Comparison of ENCODE assay signal across 32 cellular contexts in the genomic region with DNA sequence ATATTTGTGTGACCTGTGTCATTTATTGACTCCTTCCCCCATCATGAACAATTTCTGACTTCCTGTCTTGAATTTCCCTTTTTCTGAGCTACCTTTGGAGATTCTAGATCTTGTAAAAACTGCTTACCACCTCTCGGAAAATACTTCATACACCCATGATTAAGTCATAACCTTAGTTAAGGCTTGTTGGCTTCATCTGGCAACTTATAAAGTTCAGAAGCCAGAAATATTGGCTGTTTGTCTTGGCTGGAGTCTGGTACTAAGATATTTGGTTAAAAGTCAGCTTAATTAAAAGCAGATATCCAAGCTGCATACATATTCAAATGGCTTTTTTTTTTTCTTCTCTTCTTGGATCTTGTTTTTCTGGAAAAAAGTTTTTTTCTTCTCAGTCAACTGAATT. TPM values are rescaled to one million over a fixed set of nuclear protein-coding genes. Genes with fewer than 3 reads are reported as not detected.
DNase-seq lines count a peak whose midpoint lies in the region; ATAC-seq and TF ChIP-seq lines count a peak whose summit lies in the region.
"Had no signal": no experiment of that assay in that cellular context is flagged by ENCODE, and none has a peak within 500 bp of the region (broad histone marks: within the 10 kb centered on the region; RNA-seq: fewer than 3 reads in every experiment).

No MANE protein-coding gene starts in this region.

- H3K9ac ChIP-seq in Karpas-422 (ENCODE audit: low read length) = no peak overlapping the region

- H3K9me2 ChIP-seq in Karpas-422 (replicated peaks; ENCODE audit: insufficient read depth, low read length) = no peaks in the 10 kb centered on the region

- ATAC-seq in HG03135 (IDR thresholded peaks at IDR 0.05; ENCODE audit: unreplicated experiment) = no peak
- ATAC-seq: activated CD8-positive, alpha-beta T cell treated with anti-CD3 and anti-CD28 coated beads, Interleukin-2, amount 10 ng/mL, durations not matched to agents 7 days and 5 days; left lung; naive thymus-derived CD8-positive, alpha-beta T cell had no signal

- POLR2A ChIA-PET in activated CD4-positive, alpha-beta memory T cell treated with anti-CD3 and anti-CD28 coated beads, Interleukin-2, amount 10 ng/mL, durations not matched to agents 7 days and 5 days (lab: Charles Lee) = no interaction called here

- no peaks in the 10 kb centered on the region for H3K4me1 Mint-ChIP-seq in activated CD4-positive, alpha-beta memory T cell treated with anti-CD3 and anti-CD28 coated beads, Interleukin-2, amount 10 ng/mL, durations not matched to agents 7 days and 5 days
- H3K4me1 Mint-ChIP-seq: brain, immature natural killer cell had no signal

- H3K27me3 Mint-ChIP-seq in activated CD4-positive, alpha-beta memory T cell treated with anti-CD3 and anti-CD28 coated beads, Interleukin-2, amount 10 ng/mL, durations not matched to agents 7 days and 5 days = peaks cover 7% of the 10 kb centered on the region
- H3K27me3 Mint-ChIP-seq: brain had no signal

- H3K27ac ChIP-seq in Karpas-422 (ENCODE audit: low read length) = no peak overlapping the region
- H3K27ac ChIP-seq: left lung, RWPE1, SK-N-MC, thyroid gland had no signal

- H3K4me1 ChIP-seq in Karpas-422 (ENCODE audit: low read length) = no peaks in the 10 kb centered on the region
- H3K4me1 ChIP-seq: left lung, thyroid gland had no signal

- peak; percentile 44 for DNase-seq in AG09309 (ENCODE audit: low read depth)
- peak; percentile 55 for DNase-seq in HFF-Myc (ENCODE audit: extremely low read depth, low read depth)
- peak; percentile 58 for DNase-seq in astrocyte of the spinal cord (ENCODE audit: low read depth, low spot score)
- peak; percentile 56 for DNase-seq in fibroblast of the aortic adventitia (ENCODE audit: low read depth)
- no peak for DNase-seq in OCI-M1 (lab: John Stamatoyannopoulos, UW)
- DNase-seq in Karpas-422 = no peak
- DNase-seq in activated CD4-positive, alpha-beta memory T cell treated with anti-CD3 and anti-CD28 coated beads, Interleukin-2, amount 10 ng/mL, durations not matched to agents 7 days and 5 days = no peak
- DNase-seq: activated CD8-positive, alpha-beta T cell treated with anti-CD3 and anti-CD28 coated beads, Interleukin-2, amount 10 ng/mL, durations not matched to agents 7 days and 5 days; C1 segment of cervical spinal cord; COR-L47; effector CD4-positive, alpha-beta T cell; erythroblast; H9; hypothalamus; immature natural killer cell; left lung; MG63; midbrain; naive thymus-derived CD8-positive, alpha-beta T cell; NCI-H1417; NCI-H2029 treated with DMSO at 0.1 percent for 48 hours; NCI-H2227 treated with DMSO at 0.1 percent for 48 hours; NCI-H69; nucleus accumbens; thyroid gland had no signal

- no peaks in the 10 kb centered on the region for H3K36me3 ChIP-seq in Karpas-422 (ENCODE audit: insufficient read depth, low read length)
- H3K36me3 ChIP-seq: left lung, MG63, thyroid gland had no signal

- H3K4me3 ChIP-seq in AG09309 (ENCODE audit: control insufficient read depth, low read depth, low read length) (no peak overlapping the region), HFF-Myc (replicated peaks; ENCODE audit: low read depth, low read length) (no peak overlapping the region), astrocyte of the spinal cord (ENCODE audit: low read depth, low read length) (no peak overlapping the region), fibroblast of the aortic adventitia (ENCODE audit: low read depth, low read length) (no peak overlapping the region), Karpas-422 (ENCODE audit: low read length) (no peak overlapping the region)
- H3K4me3 ChIP-seq: left lung, MG63, SK-N-MC, thyroid gland had no signal

- no peaks in the 10 kb centered on the region for H4K20me1 ChIP-seq in Karpas-422 (ENCODE audit: insufficient read depth, low read depth, low read length)

- no peak overlapping the region for H3K4me3 Mint-ChIP-seq in activated CD4-positive, alpha-beta memory T cell treated with anti-CD3 and anti-CD28 coated beads, Interleukin-2, amount 10 ng/mL, durations not matched to agents 7 days and 5 days
- H3K4me3 Mint-ChIP-seq: activated CD8-positive, alpha-beta T cell treated with anti-CD3 and anti-CD28 coated beads, Interleukin-2, amount 10 ng/mL, durations not matched to agents 7 days and 5 days; activated naive CD8-positive, alpha-beta T cell; brain; H9; immature natural killer cell; naive thymus-derived CD8-positive, alpha-beta T cell; stimulated activated naive CD8-positive, alpha-beta T cell treated with anti-CD3 and anti-CD28 coated beads, Interleukin-15, Interleukin-2, amounts not matched to agents 100 ng/mL and 50 ng/mL, for 24 hours; T-helper 1 cell treated with Interleukin-12 subunit alpha and Interleukin-12 subunit beta and Interleukin-4 antibody, amounts not matched to agents 30 μg/mL and 1 μg/mL, for 36 hours had no signal

- H3K4me2 ChIP-seq in Karpas-422 (ENCODE audit: low read depth, low read length, poor library complexity, severe bottlenecking) = no peak overlapping the region

- TF ChIP-seq CTCF in AG09309 (IDR thresholded peaks at IDR 0.05; ENCODE audit: control insufficient read depth, insufficient read depth, low read depth, low read length, missing control alignments) (no peak), HFF-Myc (IDR thresholded peaks at IDR 0.05; ENCODE audit: low read depth, low read length, missing control alignments) (no peak), astrocyte of the spinal cord (IDR thresholded peaks at IDR 0.05; ENCODE audit: low read depth, low read length) (no peak), fibroblast of the aortic adventitia (IDR thresholded peaks at IDR 0.05; ENCODE audit: insufficient read depth, low read length) (no peak)

- no peak overlapping the region for H2AFZ ChIP-seq in Karpas-422 (ENCODE audit: low read length)

- H3K27ac Mint-ChIP-seq in activated CD4-positive, alpha-beta memory T cell treated with anti-CD3 and anti-CD28 coated beads, Interleukin-2, amount 10 ng/mL, durations not matched to agents 7 days and 5 days = no peak overlapping the region
- H3K27ac Mint-ChIP-seq: activated CD8-positive, alpha-beta T cell treated with anti-CD3 and anti-CD28 coated beads, Interleukin-2, amount 10 ng/mL, durations not matched to agents 7 days and 5 days; activated naive CD8-positive, alpha-beta T cell; brain; H9; immature natural killer cell; naive thymus-derived CD8-positive, alpha-beta T cell; stimulated activated naive CD8-positive, alpha-beta T cell treated with anti-CD3 and anti-CD28 coated beads, Interleukin-15, Interleukin-2, amounts not matched to agents 100 ng/mL and 50 ng/mL, for 24 hours; T-helper 1 cell treated with Interleukin-12 subunit alpha and Interleukin-12 subunit beta and Interleukin-4 antibody, amounts not matched to agents 30 μg/mL and 1 μg/mL, for 36 hours had no signal

- in situ Hi-C loops in astrocyte of the spinal cord (cut with HindIII; ENCODE audit: low sequenced_read_pairs) = no loop called here

- H3K9me3 ChIP-seq in Karpas-422 (ENCODE audit: low read length) = no peaks in the 10 kb centered on the region
- H3K9me3 ChIP-seq: left lung, MG63, thyroid gland had no signal

- H3K79me2 ChIP-seq in Karpas-422 (ENCODE audit: low read length) = no peaks in the 10 kb centered on the region

- H3K27me3 ChIP-seq in Karpas-422 (ENCODE audit: low read length) = no peaks in the 10 kb centered on the region
- H3K27me3 ChIP-seq: left lung, MG63, thyroid gland had no signal

- H3K36me3 Mint-ChIP-seq in activated CD4-positive, alpha-beta memory T cell treated with anti-CD3 and anti-CD28 coated beads, Interleukin-2, amount 10 ng/mL, durations not matched to agents 7 days and 5 days (ENCODE audit: low read depth) = no peaks in the 10 kb centered on the region
- H3K36me3 Mint-ChIP-seq: brain, immature natural killer cell had no signal

- peaks cover 3% of the 10 kb centered on the region for H3K9me3 Mint-ChIP-seq in activated CD4-positive, alpha-beta memory T cell treated with anti-CD3 and anti-CD28 coated beads, Interleukin-2, amount 10 ng/mL, durations not matched to agents 7 days and 5 days
- H3K9me3 Mint-ChIP-seq: stimulated activated naive CD8-positive, alpha-beta T cell treated with anti-CD3 and anti-CD28 coated beads, Interleukin-15, Interleukin-2, amounts not matched to agents 100 ng/mL and 50 ng/mL, for 24 hours had no signal

- CTCF ChIA-PET in activated CD4-positive, alpha-beta memory T cell treated with anti-CD3 and anti-CD28 coated beads, Interleukin-2, amount 10 ng/mL, durations not matched to agents 7 days and 5 days (lab: Charles Lee) = no interaction called here

RNA-seq across cellular contexts. Expression of a gene that starts 37.3 kb away (rescaled TPM):
- total RNA-seq in fibroblast of the aortic adventitia (ENCODE audit: low replicate concordance) = 14.2 and 28.5 TPM in 2 replicates
- 5.7 and 6.4 TPM in 2 replicates for total RNA-seq in Karpas-422 (2014; rRNA removed; shearing (Covaris generic); ENCODE audit: low replicate concordance)
- 1 to 10 TPM; 3.9 to 4.1 TPM for total RNA-seq in activated CD4-positive, alpha-beta memory T cell treated with anti-CD3 and anti-CD28 coated beads, Interleukin-2, amount 10 ng/mL, durations not matched to agents 7 days and 5 days

Comparison
In these comparisons a context has a peak if more than half of its experiments do, and no peak if none do; other contexts are left out.
1. DNase-seq: peak in AG09309 (single experiment), HFF-Myc (single experiment), astrocyte of the spinal cord (single experiment) and fibroblast of the aortic adventitia (single experiment); none in OCI-M1 (single experiment), Karpas-422 (single experiment) and activated CD4-positive, alpha-beta memory T cell treated with anti-CD3 and anti-CD28 coated beads, Interleukin-2, amount 10 ng/mL, durations not matched to agents 7 days and 5 days (single experiment).